Comparison of ENCODE assay signal across 8 cellular contexts in the genomic region with DNA sequence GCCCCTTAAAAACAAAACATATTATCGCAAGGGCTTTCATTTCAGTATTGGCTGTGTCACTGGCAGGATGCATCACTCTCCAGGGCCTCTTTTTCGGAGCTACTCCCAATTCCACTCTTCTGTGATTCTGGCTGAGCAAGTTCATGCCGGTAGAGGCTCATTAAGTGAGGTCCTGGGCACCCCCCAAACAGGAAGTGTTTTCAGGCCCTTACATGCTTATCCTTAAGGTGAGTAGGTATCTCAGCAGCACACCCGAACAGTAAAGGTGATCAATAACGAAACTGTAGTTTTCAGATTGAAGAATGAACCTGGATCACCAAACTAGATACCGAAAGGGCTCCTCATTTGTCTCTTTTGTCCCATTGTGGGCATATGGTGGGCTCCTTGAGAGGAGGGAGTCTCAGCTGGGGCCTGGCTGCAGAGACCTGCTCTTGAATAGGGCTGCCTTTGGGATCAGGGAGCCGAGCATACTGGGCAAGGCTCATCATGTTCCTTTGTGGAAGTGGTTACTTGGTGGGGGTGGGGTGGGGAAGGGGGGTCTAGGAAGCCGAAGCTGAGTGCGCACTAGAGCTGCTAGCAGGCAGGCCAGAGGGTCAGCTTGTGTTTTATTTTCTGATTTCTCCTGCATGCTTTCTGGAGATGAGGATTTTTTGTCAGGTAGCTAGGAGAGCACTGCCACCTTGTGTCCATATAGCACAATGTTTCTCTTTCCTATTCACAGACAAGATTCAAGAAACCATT.
A peak's percentile ranks its signal among the peaks of the same experiment; 100 is the strongest.
DNase-seq lines count a peak whose midpoint lies in the region; ATAC-seq, FAIRE-seq and TF ChIP-seq lines count a peak whose summit lies in the region.

No MANE protein-coding gene starts in this region.

- H3F3A ChIP-seq in DOHH2 (ENCODE audit: control insufficient read depth, insufficient read depth): no peaks in the 10 kb centered on the region; the same call in 1 of the 2 replicates

- intact Hi-C loops in right lobe of liver (cut with DNase I): loop anchor here (5.0 kb wide), 1 partner anchor 65 kb away; a partner anchor contains a TSS

- no peaks in the 10 kb centered on the region for H3K27me3 ChIP-seq in DOHH2 (ENCODE audit: control insufficient read depth, low read length)
- H3K27me3 ChIP-seq in H7 (ENCODE audit: control insufficient read depth, insufficient read depth, low read length): no peaks in the 10 kb centered on the region
- no peaks in the 10 kb centered on the region for H3K27me3 ChIP-seq in right lobe of liver
- H3K27me3 ChIP-seq in suprapubic skin: no peaks in the 10 kb centered on the region

- 0 out of 2 replicates have a peak overlapping the region, but pooled peaks have one; percentile 12 for H3K4me2 ChIP-seq in DOHH2 (ENCODE audit: low read length)

- peak; percentile 75 for TF ChIP-seq CTCF in DOHH2 (IDR thresholded peaks at IDR 0.05; ENCODE audit: low read depth, low read length, poor library complexity, severe bottlenecking)
- peak; percentile 70 to 90 (median 80) for TF ChIP-seq CTCF in right lobe of liver (IDR thresholded peaks at IDR 0.05)
- TF ChIP-seq CTCF in suprapubic skin (IDR thresholded peaks at IDR 0.05): peak; percentile 58 to 65

- TF ChIP-seq EP300 in suprapubic skin (IDR thresholded peaks at IDR 0.05): no peak

- TF ChIP-seq POLR2A in right lobe of liver (IDR thresholded peaks at IDR 0.05) (no peak), suprapubic skin (IDR thresholded peaks at IDR 0.05) (no peak)

- H3K4me1 ChIP-seq in DOHH2 (ENCODE audit: control insufficient read depth, low read length) (peaks cover 7% of the 10 kb centered on the region), right lobe of liver (peaks cover 0 to 36% (median 5%) of the 10 kb centered on the region in 4 donors), suprapubic skin (peaks cover 7% of the 10 kb centered on the region)

- H3K27ac ChIP-seq in DOHH2 (ENCODE audit: low read depth, low read length) (no peak overlapping the region), right lobe of liver (peak overlapping the region in 2 of 3 donors; percentile 32 to 82), suprapubic skin (peak overlapping the region; percentile 33)

- H3K36me3 ChIP-seq in DOHH2 (ENCODE audit: control insufficient read depth, low read length) (peaks cover 16% of the 10 kb centered on the region), H7 (replicated peaks; ENCODE audit: control insufficient read depth, insufficient read depth, low read length) (peaks cover 16% of the 10 kb centered on the region), right lobe of liver (peaks cover 0 to 11% (median under 1%) of the 10 kb centered on the region in 4 donors), suprapubic skin (peaks cover 52% of the 10 kb centered on the region)

- peak; percentile 75 for FAIRE-seq in TTC549 (lab: Jason Lieb, UNC)

- WGBS in right lobe of liver (ENCODE audit: insufficient coverage, low coverage, low lambda C conversion rate, missing lambda C conversion rate): 33% methylated on average over 7 of the region's 9 CpGs
- WGBS in suprapubic skin: 21% methylated on average over 9 of the region's 9 CpGs

- peak; percentile 82 to 85 (median 84) for ATAC-seq in right lobe of liver

- H3K4me3 ChIP-seq in DOHH2 (ENCODE audit: low read length) (no peak overlapping the region), H7 (ENCODE audit: insufficient read depth, low read depth, low read length) (no peak overlapping the region), right lobe of liver (no peak overlapping the region), suprapubic skin (no peak overlapping the region)

- DNase-seq in H7 (peak; percentile 70), NCI-H2029 (lab: John Stamatoyannopoulos, UW) (peak; percentile 54), dermis blood vessel endothelial cell (peak; percentile 88), right lobe of liver (no peak), suprapubic skin (ENCODE audit: low spot score in 2 of 2) (no peak), mesenteric fat pad (ENCODE audit: low spot score) (no peak)

- no peaks in the 10 kb centered on the region for H4K20me1 ChIP-seq in DOHH2 (ENCODE audit: control insufficient read depth, insufficient read depth, low read depth, low read length)

- H3K9me3 ChIP-seq in DOHH2 (ENCODE audit: control insufficient read depth, insufficient read depth, low read length): no peaks in the 10 kb centered on the region
- no peaks in the 10 kb centered on the region for H3K9me3 ChIP-seq in right lobe of liver
- no peaks in the 10 kb centered on the region for H3K9me3 ChIP-seq in suprapubic skin

- H3K79me2 ChIP-seq in DOHH2 (ENCODE audit: control insufficient read depth, low read length): no peaks in the 10 kb centered on the region

- no peaks in the 10 kb centered on the region for H3K9me2 ChIP-seq in DOHH2 (replicated peaks; ENCODE audit: control insufficient read depth, low read length)

Comparison
In these comparisons a context has a peak if more than half of its experiments do, and no peak if none do; other contexts are left out.
1. DNase-seq: peak in H7 (single experiment), NCI-H2029 (single experiment) and dermis blood vessel endothelial cell (single experiment); none in right lobe of liver (0 of 3), suprapubic skin (0 of 2) and mesenteric fat pad (single experiment).
2. Peak in every context shown above with its lines, with median percentiles within 50 percentile points of each other: CTCF ChIP-seq.